In genomic region chr22:19951351-19951750, GRCh38 we compare ENCODE assay signal across 23 cellular contexts. TPM values are rescaled to one million over a fixed set of nuclear protein-coding genes. Genes with fewer than 3 reads are reported as not detected.
DNase-seq lines count a peak whose midpoint lies in the region; ATAC-seq, FAIRE-seq and TF ChIP-seq lines count a peak whose summit lies in the region.
"Had no signal": no experiment of that assay in that cellular context is flagged by ENCODE, and none has a peak within 500 bp of the region (broad histone marks: within the 10 kb centered on the region; RNA-seq: fewer than 3 reads in every experiment).

No MANE protein-coding gene starts in this region.

- no peaks in the 10 kb centered on the region for H3K9me3 Mint-ChIP-seq in activated CD4-positive, alpha-beta T cell treated with anti-CD3 and anti-CD28 coated beads, Interleukin-2, amount 10 ng/mL, durations not matched to agents 7 days and 5 days
- no peaks in the 10 kb centered on the region for H3K9me3 Mint-ChIP-seq in effector memory CD8-positive, alpha-beta T cell
- no peaks in the 10 kb centered on the region for H3K9me3 Mint-ChIP-seq in Caco-2 (ENCODE audit: unreplicated experiment)
- H3K9me3 Mint-ChIP-seq: activated CD4-positive, alpha-beta memory T cell treated with anti-CD3 and anti-CD28 coated beads for 36 hours had no signal

- TF ChIP-seq POLR2A in K562 (conservative IDR thresholded peaks at IDR 0.05) (no peak), gastrocnemius medialis (IDR thresholded peaks at IDR 0.05) (no peak)

- no peaks in the 10 kb centered on the region for H3K27me3 Mint-ChIP-seq in activated CD4-positive, alpha-beta T cell treated with anti-CD3 and anti-CD28 coated beads, Interleukin-2, amount 10 ng/mL, durations not matched to agents 7 days and 5 days
- H3K27me3 Mint-ChIP-seq in effector memory CD8-positive, alpha-beta T cell, result no peaks in the 10 kb centered on the region
- H3K27me3 Mint-ChIP-seq in Caco-2 (ENCODE audit: insufficient read depth, unreplicated experiment), result no peaks in the 10 kb centered on the region
- H3K27me3 Mint-ChIP-seq: activated CD4-positive, alpha-beta memory T cell treated with anti-CD3 and anti-CD28 coated beads for 36 hours had no signal

- TF ChIP-seq EP300 in K562 (IDR thresholded peaks at IDR 0.05; ENCODE audit: low read length), result no peak

- peaks cover 28% of the 10 kb centered on the region for H4K20me1 ChIP-seq in K562 (replicated peaks; ENCODE audit: control insufficient read depth, insufficient read depth, low read length)

- H3K79me2 ChIP-seq in K562 (ENCODE audit: control insufficient read depth, insufficient read depth, low read length), result peaks cover 40% of the 10 kb centered on the region

- H3K4me3 ChIP-seq in K562 (no peak overlapping the region), gastrocnemius medialis (no peak overlapping the region), ascending aorta (no peak overlapping the region), Caco-2 (ENCODE audit: low read depth, low read length) (no peak overlapping the region)
- H3K4me3 ChIP-seq: lung, SJSA1, upper lobe of right lung had no signal

- peak overlapping the region in 1 of 2 experiments; percentile 53; a peak in 1 of 4 replicates for H3K9ac ChIP-seq in K562 (ENCODE audit: insufficient read depth in 1 of 2, low read depth in 2 of 2, low read length in 2 of 2)

- H3K4me2 ChIP-seq in K562 (ENCODE audit: insufficient read depth, low read length), result no peak overlapping the region

- H3K27ac Mint-ChIP-seq in activated CD4-positive, alpha-beta T cell treated with anti-CD3 and anti-CD28 coated beads, Interleukin-2, amount 10 ng/mL, durations not matched to agents 7 days and 5 days, result peak overlapping the region; percentile 23
- peak overlapping the region in 1 of 2 donors; percentile 55 for H3K27ac Mint-ChIP-seq in effector memory CD8-positive, alpha-beta T cell
- no peak overlapping the region for H3K27ac Mint-ChIP-seq in Caco-2 (ENCODE audit: unreplicated experiment)
- H3K27ac Mint-ChIP-seq: activated CD4-positive, alpha-beta memory T cell treated with anti-CD3 and anti-CD28 coated beads for 36 hours had no signal

- H3K9me1 ChIP-seq in K562 (ENCODE audit: control insufficient read depth, insufficient read depth, low read length), result peaks cover 9% of the 10 kb centered on the region

- peaks cover 12 to 39% of the 10 kb centered on the region in 2 experiments for H3K4me1 ChIP-seq in K562 (replicated peaks in 1 of 2; ENCODE audit: control insufficient read depth in 2 of 2, insufficient read depth in 2 of 2, low read length in 2 of 2)
- peaks cover 24 to 57% of the 10 kb centered on the region in 2 donors for H3K4me1 ChIP-seq in gastrocnemius medialis
- H3K4me1 ChIP-seq in ascending aorta, result peaks cover 10 to 35% of the 10 kb centered on the region in 2 donors
- peaks cover 4% of the 10 kb centered on the region for H3K4me1 ChIP-seq in Caco-2

- no peak overlapping the region for H2AFZ ChIP-seq in K562 (ENCODE audit: low read depth, low read length)

- no peak for DNase-seq in activated CD4-positive, alpha-beta T cell treated with anti-CD3 and anti-CD28 coated beads, Interleukin-2, amount 10 ng/mL, durations not matched to agents 7 days and 5 days
- no peak for DNase-seq in activated CD4-positive, alpha-beta T cell treated with anti-CD3 and anti-CD28 coated beads for 4 hours
- DNase-seq in K562 (ENCODE audit: extremely low read depth in 1 of 4, low spot score in 3 of 4) (peak in 1 of 4 experiments; percentile 18), left ventricle myocardium superior (peak; percentile 30), gastrocnemius medialis (no peak), ascending aorta (ENCODE audit: low spot score in 2 of 2) (no peak), Caco-2 (no peak)
- DNase-seq in effector memory CD8-positive, alpha-beta T cell, result no peak
- DNase-seq: activated CD4-positive, alpha-beta memory T cell treated with anti-CD3 and anti-CD28 coated beads for 36 hours; activated naive CD4-positive, alpha-beta T cell; activated T-cell treated with anti-CD3 and anti-CD28 coated beads for 4 hours; Calu3; EL; MM.1S; NCI-H146; NCI-H82; PC-3; T-helper 2 cell; upper lobe of right lung had no signal

- POLR2A ChIA-PET in activated CD4-positive, alpha-beta T cell treated with anti-CD3 and anti-CD28 coated beads, Interleukin-2, amount 10 ng/mL, durations not matched to agents 7 days and 5 days (lab: Charles Lee), result no interaction called here
- POLR2A ChIA-PET in K562 (lab: Yijun Ruan, JAX), result interaction anchor here (0.7 to 3.9 kb wide), 6 partner anchors 9 to 332 kb away, joined by 3 to 48 read pairs (median 6); partner anchors contain the start of genes COMT and TXNRD2
- POLR2A ChIA-PET in Caco-2 (lab: Charles Lee), result interaction anchor here (0.5 kb wide), 1 partner anchor 11 kb away, joined by 3 read pairs; no protein-coding TSS in a partner anchor

- no peak overlapping the region for H3K4me3 Mint-ChIP-seq in activated CD4-positive, alpha-beta T cell treated with anti-CD3 and anti-CD28 coated beads, Interleukin-2, amount 10 ng/mL, durations not matched to agents 7 days and 5 days
- no peak overlapping the region for H3K4me3 Mint-ChIP-seq in effector memory CD8-positive, alpha-beta T cell
- H3K4me3 Mint-ChIP-seq in Caco-2 (ENCODE audit: unreplicated experiment), result no peak overlapping the region
- H3K4me3 Mint-ChIP-seq: activated CD4-positive, alpha-beta memory T cell treated with anti-CD3 and anti-CD28 coated beads for 36 hours had no signal

- H3K36me3 ChIP-seq in K562 (ENCODE audit: control insufficient read depth, insufficient read depth, low read length) (peaks cover 40% of the 10 kb centered on the region), gastrocnemius medialis (no peaks in the 10 kb centered on the region), ascending aorta (no peaks in the 10 kb centered on the region), Caco-2 (ENCODE audit: control insufficient read depth, insufficient read depth, low read length) (no peaks in the 10 kb centered on the region)

- H3K9me3 ChIP-seq in K562 (replicated peaks; ENCODE audit: control insufficient read depth, insufficient read depth, low read depth, low read length), result no peaks in the 10 kb centered on the region
- no peaks in the 10 kb centered on the region for H3K9me3 ChIP-seq in gastrocnemius medialis
- no peaks in the 10 kb centered on the region for H3K9me3 ChIP-seq in ascending aorta
- no peaks in the 10 kb centered on the region for H3K9me3 ChIP-seq in Caco-2
- H3K9me3 ChIP-seq: SJSA1, upper lobe of right lung had no signal

- TF ChIP-seq CTCF in K562 (IDR thresholded peaks at IDR 0.05 in 2 of 3, conservative IDR thresholded peaks at IDR 0.05 in 1 of 3; ENCODE audit: insufficient read depth in 2 of 3, low read depth in 1 of 3, low read length in 3 of 3), result no peak
- TF ChIP-seq CTCF in gastrocnemius medialis (IDR thresholded peaks at IDR 0.05 in 4 of 5, conservative IDR thresholded peaks at IDR 0.05 in 1 of 5), result no peak
- TF ChIP-seq CTCF in ascending aorta (IDR thresholded peaks at IDR 0.05), result no peak
- TF ChIP-seq CTCF in Caco-2 (IDR thresholded peaks at IDR 0.05; ENCODE audit: insufficient read depth in 1 of 2, low read depth in 1 of 2, low read length in 1 of 2, severe bottlenecking in 1 of 2, unreplicated experiment in 1 of 2), result no peak

- in situ Hi-C loops in K562 (cut with MboI) (no loop called here), gastrocnemius medialis (cut with MboI; ENCODE audit: low sequenced_read_pairs in 4 of 4) (no loop called here)

- H3K36me3 Mint-ChIP-seq in activated CD4-positive, alpha-beta T cell treated with anti-CD3 and anti-CD28 coated beads, Interleukin-2, amount 10 ng/mL, durations not matched to agents 7 days and 5 days (ENCODE audit: low read depth), result peaks cover 1% of the 10 kb centered on the region
- H3K36me3 Mint-ChIP-seq in effector memory CD8-positive, alpha-beta T cell (ENCODE audit: insufficient read depth), result peaks cover 12% of the 10 kb centered on the region
- peaks cover 18% of the 10 kb centered on the region for H3K36me3 Mint-ChIP-seq in Caco-2 (ENCODE audit: insufficient read depth, unreplicated experiment)

- peaks cover 27% of the 10 kb centered on the region for H3K4me1 Mint-ChIP-seq in activated CD4-positive, alpha-beta T cell treated with anti-CD3 and anti-CD28 coated beads, Interleukin-2, amount 10 ng/mL, durations not matched to agents 7 days and 5 days
- H3K4me1 Mint-ChIP-seq in effector memory CD8-positive, alpha-beta T cell (ENCODE audit: low read depth in 2 of 2), result peaks cover 32 to 36% of the 10 kb centered on the region in 2 donors
- H3K4me1 Mint-ChIP-seq in Caco-2 (ENCODE audit: low read depth, unreplicated experiment), result peaks cover 9% of the 10 kb centered on the region

- WGBS in K562 (ENCODE audit: insufficient coverage, low coverage, missing lambda C conversion rate), result 92% methylated on average over 13 of the region's 13 CpGs

- H3K27me3 ChIP-seq in K562 (ENCODE audit: control insufficient read depth in 2 of 2, insufficient read depth in 2 of 2, low read length in 2 of 2) (no peaks in the 10 kb centered on the region), gastrocnemius medialis (no peaks in the 10 kb centered on the region), ascending aorta (no peaks in the 10 kb centered on the region), Caco-2 (replicated peaks; ENCODE audit: control insufficient read depth, insufficient read depth, low read length) (no peaks in the 10 kb centered on the region)
- H3K27me3 ChIP-seq: SJSA1, upper lobe of right lung had no signal

- intact Hi-C loops in K562 (cut with micrococcal nuclease), result no loop called here
- intact Hi-C loops in left ventricle myocardium superior (cut with micrococcal nuclease), result no loop called here
- intact Hi-C loops in gastrocnemius medialis (cut with DNase I; ENCODE audit: low total_unique reads), result no loop called here
- intact Hi-C loops in ascending aorta (cut with DNase I), result loop anchor here (10.0 kb wide), 1 partner anchor 483 kb away; the partner anchor contains the start of gene SCARF2
- intact Hi-C loops in Caco-2 (cut with micrococcal nuclease; ENCODE audit: unreplicated experiment), result no loop called here

- ATAC-seq in K562 (no peak), left ventricle myocardium superior (peak; percentile 28), gastrocnemius medialis (peak in 1 of 2 donors; percentile 14)
- ATAC-seq in effector memory CD8-positive, alpha-beta T cell (replicated peaks), result no peak
- ATAC-seq: PC-3, upper lobe of right lung had no signal

- H3K27ac ChIP-seq in K562 (ENCODE audit: extremely low read depth, low read depth, low read length), result no peak overlapping the region
- H3K27ac ChIP-seq in gastrocnemius medialis, result peak overlapping the region; percentile 3 to 54 (median 24)
- peak overlapping the region in 1 of 2 donors; percentile 79 for H3K27ac ChIP-seq in ascending aorta
- H3K27ac ChIP-seq: SJSA1, upper lobe of right lung, VCaP had no signal

- CTCF ChIA-PET in activated CD4-positive, alpha-beta T cell treated with anti-CD3 and anti-CD28 coated beads, Interleukin-2, amount 10 ng/mL, durations not matched to agents 7 days and 5 days (lab: Charles Lee), result no interaction called here
- CTCF ChIA-PET in K562 (lab: Yijun Ruan, JAX; ENCODE audit: low intra/inter-chr PET ratio), result interaction anchor here (0.7 kb wide), 1 partner anchor 102 kb away, joined by 3 read pairs; no protein-coding TSS in a partner anchor
- CTCF ChIA-PET in Caco-2 (lab: Charles Lee), result interaction anchor here (1.4 kb wide), 1 partner anchor 221 kb away, joined by 3 read pairs; no protein-coding TSS in a partner anchor

- TF ChIP-seq RAD21 in K562 (CRISPR knock-in tag; conservative IDR thresholded peaks at IDR 0.05 in 1 of 2, IDR thresholded peaks at IDR 0.05 in 1 of 2), result no peak

- BruUV-seq in K562 (replicated peaks; lab: Mats Ljungman, UMichigan) (no TSS peak), Caco-2 (replicated peaks; lab: Mats Ljungman, UMichigan) (no TSS peak)

- FAIRE-seq in K562 (lab: Jason Lieb, UNC), result no peak
- FAIRE-seq: A204.1 had no signal

RNA-seq across cellular contexts. Expression of gene TXNRD2, which starts 9.7 kb away (rescaled TPM):
- total RNA-seq in activated CD4-positive, alpha-beta T cell treated with anti-CD3 and anti-CD28 coated beads, Interleukin-2, amount 10 ng/mL, durations not matched to agents 7 days and 5 days, result 10 to 100 TPM; 19.3 to 21.9 TPM
- total RNA-seq in K562 (2011; cell fraction: chromatin; rRNA removed; ENCODE audit: low replicate concordance), result 156 and 367 TPM in 2 replicates
- 176 and 216 TPM in 2 replicates for total RNA-seq in K562 (2011; cell fraction: nucleolus; rRNA removed)
- 160 and 165 TPM in 2 replicates for total RNA-seq in K562 (2011; cell fraction: nucleoplasm; rRNA removed)
- total RNA-seq in K562 (2014; rRNA removed), result 49.4 and 60.7 TPM in 2 replicates
- 25.1 and 32.6 TPM in 2 replicates for total RNA-seq in K562 (2014; rRNA removed; fragmentation: Illumina TruSeq; extraction: Trizol)
- 45.9 and 50.4 TPM in 2 replicates for total RNA-seq in K562 (2015; rRNA removed; fragmentation: Illumina TruSeq; extraction: Trizol)
- 78.2 and 80.2 TPM in 2 replicates for total RNA-seq in K562 (2021)
- polyA plus RNA-seq in K562 (2011; rRNA removed), result 50.2 and 93.6 TPM in 2 replicates
- 84.2 and 98.0 TPM in 2 replicates for polyA plus RNA-seq in K562 (2011; cell fraction: cytosol; rRNA removed)
- 148 and 181 TPM in 2 replicates for polyA plus RNA-seq in K562 (2011; cell fraction: nucleus; rRNA removed)
- polyA plus RNA-seq in K562 (2012), result 83.1 and 83.5 TPM in 2 replicates
- polyA plus RNA-seq in K562 (2014; fragmentation: Illumina TruSeq; extraction: Trizol), result 45.0 and 66.1 TPM in 2 replicates
- 1 to 10 TPM; 3.3 to 4.4 TPM for polyA plus RNA-seq in K562 (2014; fragmentation: Nextera tagmentation; extraction: Ambion mirVana)
- polyA plus RNA-seq in K562 (2014; rRNA removed), result 52.5 and 57.0 TPM in 2 replicates
- polyA minus RNA-seq in K562 (2011; rRNA and poly(A)+ RNA removed), result 44.4 and 47.5 TPM in 2 replicates
- polyA minus RNA-seq in K562 (2011; cell fraction: cytosol; rRNA and poly(A)+ RNA removed), result 55.3 and 75.6 TPM in 2 replicates
- polyA minus RNA-seq in K562 (2011; cell fraction: nucleus; rRNA and poly(A)+ RNA removed), result 57.4 and 103 TPM in 2 replicates
- 42.4 TPM for total RNA-seq in left ventricle myocardium superior
- 10 to 100 TPM in 3 of 4 donors, 1 to 10 TPM in 1; 9.0 to 18.0 (median 14.4) TPM for total RNA-seq in gastrocnemius medialis
- 46.0 TPM for total RNA-seq in ascending aorta
- 44.8 and 47.0 TPM in 2 replicates for total RNA-seq in Caco-2 (2022)

RNA-seq across cellular contexts. Expression of gene COMT, which starts 9.8 kb away (rescaled TPM):
- total RNA-seq in activated CD4-positive, alpha-beta T cell treated with anti-CD3 and anti-CD28 coated beads, Interleukin-2, amount 10 ng/mL, durations not matched to agents 7 days and 5 days, result 10 to 100 TPM; 71.8 to 74.8 TPM
- 125 and 360 TPM in 2 replicates for total RNA-seq in K562 (2011; cell fraction: chromatin; rRNA removed; ENCODE audit: low replicate concordance)
- total RNA-seq in K562 (2011; cell fraction: nucleolus; rRNA removed), result 500 and 649 TPM in 2 replicates
- 301 and 358 TPM in 2 replicates for total RNA-seq in K562 (2011; cell fraction: nucleoplasm; rRNA removed)
- total RNA-seq in K562 (2014; rRNA removed) (334 and 497 TPM in 2 replicates), K562 (2014; rRNA removed; fragmentation: Illumina TruSeq; extraction: Trizol) (29.4 and 46.3 TPM in 2 replicates), K562 (2015; rRNA removed; fragmentation: Illumina TruSeq; extraction: Trizol) (155 and 156 TPM in 2 replicates), K562 (2021) (348 and 351 TPM in 2 replicates), left ventricle myocardium superior (83.4 TPM), gastrocnemius medialis (100 to 1,000 TPM; 154 to 255 (median 223) TPM), ascending aorta (150 TPM), Caco-2 (2022) (96.0 and 103 TPM in 2 replicates)
- polyA plus RNA-seq in K562 (2011; rRNA removed) (185 and 498 TPM in 2 replicates), K562 (2014; fragmentation: Illumina TruSeq; extraction: Trizol) (108 and 305 TPM in 2 replicates), K562 (2014; fragmentation: Nextera tagmentation; extraction: Ambion mirVana) (10 to 100 TPM; 12.5 to 39.6 TPM), K562 (2014; rRNA removed) (263 and 317 TPM in 2 replicates)
- 652 and 657 TPM in 2 replicates for polyA plus RNA-seq in K562 (2011; cell fraction: cytosol; rRNA removed)
- polyA plus RNA-seq in K562 (2011; cell fraction: nucleus; rRNA removed), result 321 and 432 TPM in 2 replicates
- polyA plus RNA-seq in K562 (2012), result 279 and 699 TPM in 2 replicates
- 92.9 and 123 TPM in 2 replicates for polyA minus RNA-seq in K562 (2011; rRNA and poly(A)+ RNA removed)
- polyA minus RNA-seq in K562 (2011; cell fraction: cytosol; rRNA and poly(A)+ RNA removed), result 148 and 344 TPM in 2 replicates
- polyA minus RNA-seq in K562 (2011; cell fraction: nucleus; rRNA and poly(A)+ RNA removed), result 63.8 and 154 TPM in 2 replicates
